In the genomic region with DNA sequence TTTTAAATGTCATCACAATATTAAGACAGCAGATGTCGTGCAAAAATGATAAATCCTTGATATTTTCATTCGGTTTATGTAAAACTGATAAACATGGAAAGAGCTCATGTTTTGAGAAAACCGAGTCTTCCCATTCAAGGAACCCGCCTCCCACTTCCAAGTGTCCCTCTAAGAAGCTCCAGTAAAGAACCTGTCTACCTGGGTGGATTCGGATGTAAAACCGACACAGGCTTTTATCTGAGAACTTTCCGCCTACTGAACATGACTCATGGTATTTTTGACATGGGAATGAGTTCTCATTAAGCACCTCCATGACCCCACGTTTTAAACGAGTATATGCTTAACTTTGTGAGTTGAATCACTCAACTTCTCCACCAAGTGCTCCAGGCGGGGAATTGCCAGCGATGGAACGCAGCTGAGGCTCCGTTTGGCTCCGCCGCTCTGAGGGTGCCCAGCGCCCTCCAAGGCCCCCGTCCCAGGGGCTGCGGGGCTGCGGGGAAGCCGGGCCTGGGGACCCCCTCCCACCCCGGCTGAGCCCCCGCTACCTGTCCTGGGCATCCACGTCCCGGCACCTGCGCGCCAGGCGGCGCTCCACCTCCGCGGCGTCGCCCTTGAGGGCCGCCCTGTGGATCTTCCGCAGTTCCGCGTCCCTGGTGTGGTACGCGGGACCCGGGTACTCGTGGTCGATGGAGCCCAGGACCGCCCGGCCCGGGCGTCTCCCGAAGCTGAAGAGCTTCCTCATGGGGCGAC, we compare ENCODE assay signal across 8 cellular contexts.
A peak's percentile ranks its signal among the peaks of the same experiment; 100 is the strongest.
DNase-seq lines count a peak whose midpoint lies in the region; ATAC-seq and TF ChIP-seq lines count a peak whose summit lies in the region.

No MANE protein-coding gene starts in this region.

- CTCF ChIA-PET in activated naive CD4-positive, alpha-beta T cell treated with anti-CD3 and anti-CD28 coated beads for 36 hours (lab: Charles Lee), result interaction anchor here (0.6 to 2.2 kb wide), 15 partner anchors 9 to 174 kb away, joined by 3 to 30 read pairs (median 6); no protein-coding TSS in a partner anchor

- H3K27me3 Mint-ChIP-seq in activated naive CD4-positive, alpha-beta T cell treated with anti-CD3 and anti-CD28 coated beads for 36 hours (ENCODE audit: low read depth), result peaks cover 31% of the 10 kb centered on the region

- H3K4me1 ChIP-seq in left ventricle myocardium inferior (peaks cover 19% of the 10 kb centered on the region), sigmoid colon (peaks cover 0 to 21% (median 20%) of the 10 kb centered on the region in 4 donors)

- H3K4me3 Mint-ChIP-seq in activated naive CD4-positive, alpha-beta T cell treated with anti-CD3 and anti-CD28 coated beads for 36 hours, result peak overlapping the region; percentile 88

- H3K4me3 ChIP-seq in left ventricle myocardium inferior, result peak overlapping the region; percentile 69
- peak overlapping the region; percentile 36 to 49 (median 42) for H3K4me3 ChIP-seq in sigmoid colon

- H3K36me3 Mint-ChIP-seq in activated naive CD4-positive, alpha-beta T cell treated with anti-CD3 and anti-CD28 coated beads for 36 hours (ENCODE audit: low read depth), result peaks cover 3% of the 10 kb centered on the region

- H3K27ac ChIP-seq in left ventricle myocardium inferior (replicated peaks) (peak overlapping the region; percentile 12), sigmoid colon (peak overlapping the region in 1 of 4 donors; percentile 33)

- TF ChIP-seq EP300 in sigmoid colon (IDR thresholded peaks at IDR 0.05), result no peak

- no peak for TF ChIP-seq POLR2A in sigmoid colon (IDR thresholded peaks at IDR 0.05)

- peaks cover 92% of the 10 kb centered on the region for H3K27me3 ChIP-seq in left ventricle myocardium inferior (ENCODE audit: low read depth)
- peaks cover 19 to 85% (median 38%) of the 10 kb centered on the region in 3 donors for H3K27me3 ChIP-seq in sigmoid colon

- peaks cover 22% of the 10 kb centered on the region for H3K4me1 Mint-ChIP-seq in activated naive CD4-positive, alpha-beta T cell treated with anti-CD3 and anti-CD28 coated beads for 36 hours (ENCODE audit: low read depth)

- WGBS in sigmoid colon, 2 donors, result 6 to 7% methylated on average over 47 of the region's 47 CpGs

- peak; percentile 27 for ATAC-seq in GM21367 (IDR thresholded peaks at IDR 0.05; ENCODE audit: unreplicated experiment)

- TF ChIP-seq CTCF in left ventricle myocardium inferior (IDR thresholded peaks at IDR 0.05; ENCODE audit: borderline replicate concordance) (no peak), sigmoid colon (IDR thresholded peaks at IDR 0.05) (no peak)

- peak; percentile 10 for DNase-seq in AG08396 (ENCODE audit: low spot score)
- peak; percentile 47 for DNase-seq in NOMO-1 treated with DMSO at 0.1 percent for 48 hours (lab: John Stamatoyannopoulos, UW; ENCODE audit: unreplicated experiment)
- DNase-seq in activated naive CD4-positive, alpha-beta T cell treated with anti-CD3 and anti-CD28 coated beads for 36 hours, result peak; percentile 65
- no peak for DNase-seq in left ventricle myocardium inferior
- no peak for DNase-seq in sigmoid colon
- no peak for DNase-seq in retina
- DNase-seq in D341Med (ENCODE audit: low spot score), result no peak

- peak overlapping the region; percentile 86 for H3K27ac Mint-ChIP-seq in activated naive CD4-positive, alpha-beta T cell treated with anti-CD3 and anti-CD28 coated beads for 36 hours

- H3K9me3 ChIP-seq in left ventricle myocardium inferior (replicated peaks), result peaks cover 3% of the 10 kb centered on the region
- H3K9me3 ChIP-seq in sigmoid colon, result no peaks in the 10 kb centered on the region

- no peaks in the 10 kb centered on the region for H3K36me3 ChIP-seq in left ventricle myocardium inferior
- H3K36me3 ChIP-seq in sigmoid colon, result no peaks in the 10 kb centered on the region

- intact Hi-C loops in activated naive CD4-positive, alpha-beta T cell treated with anti-CD3 and anti-CD28 coated beads for 36 hours (cut with micrococcal nuclease), result loop anchor here (1.0 to 10.0 kb wide), 4 partner anchors 8 to 365 kb away; no protein-coding TSS in a partner anchor
- intact Hi-C loops in left ventricle myocardium inferior (cut with micrococcal nuclease), result no loop called here
- intact Hi-C loops in sigmoid colon (cut with DNase I), result loop anchor here (10.0 kb wide), 1 partner anchor 125 kb away; a partner anchor contains a TSS

- H3K9me3 Mint-ChIP-seq in activated naive CD4-positive, alpha-beta T cell treated with anti-CD3 and anti-CD28 coated beads for 36 hours, result peaks cover 6% of the 10 kb centered on the region

Comparison
In these comparisons a context has a peak if more than half of its experiments do, and no peak if none do; other contexts are left out.
1. DNase-seq: peak in AG08396 (single experiment), NOMO-1 treated with DMSO at 0.1 percent for 48 hours (single experiment) and activated naive CD4-positive, alpha-beta T cell treated with anti-CD3 and anti-CD28 coated beads for 36 hours (single experiment); none in left ventricle myocardium inferior (single experiment), sigmoid colon (single experiment), retina (single experiment) and D341Med (single experiment).